ENCODE assay signal across 8 cellular contexts in the genomic region with DNA sequence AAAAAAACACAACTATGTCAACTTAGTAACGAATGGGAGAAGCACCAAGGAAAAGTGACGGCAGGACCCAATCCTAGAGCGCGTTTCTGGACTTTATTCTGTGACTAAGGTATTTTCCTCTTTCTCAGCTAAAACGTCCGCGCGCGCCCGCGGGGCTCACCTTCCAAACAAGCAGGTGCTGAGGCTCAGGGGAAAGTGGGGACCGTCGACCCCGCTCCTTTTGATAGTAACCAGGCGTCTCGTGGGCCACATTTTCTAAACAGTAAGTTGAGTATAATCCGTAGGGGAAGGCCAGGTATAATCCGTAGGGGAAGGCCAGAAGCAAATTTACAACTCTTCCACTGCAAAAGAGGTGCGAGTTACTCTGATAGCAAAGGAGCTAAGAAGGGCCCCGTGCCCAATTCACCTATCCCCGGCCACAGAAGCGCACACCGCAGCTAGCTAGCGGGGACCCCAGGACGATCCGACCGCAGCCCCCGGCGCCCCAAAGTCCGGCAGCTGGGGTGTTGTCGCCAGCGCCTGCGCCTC. TPM values are rescaled to one million over a fixed set of nuclear protein-coding genes. Genes with fewer than 3 reads are reported as not detected.
A peak's percentile ranks its signal among the peaks of the same experiment; 100 is the strongest.
DNase-seq lines count a peak whose midpoint lies in the region; ATAC-seq lines count a peak whose summit lies in the region.

No MANE protein-coding gene starts in this region.

- H3K27ac Mint-ChIP-seq in activated CD4-positive, alpha-beta memory T cell treated with anti-CD3 and anti-CD28 coated beads for 36 hours: peak overlapping the region; percentile 81

- POLR2A ChIA-PET in activated CD4-positive, alpha-beta memory T cell treated with anti-CD3 and anti-CD28 coated beads for 36 hours (lab: Charles Lee): interaction anchor here (0.7 to 1.5 kb wide), 7 partner anchors 13 to 80 kb away, joined by 3 to 10 read pairs (median 3); no protein-coding TSS in a partner anchor

- H3K4me1 Mint-ChIP-seq in activated CD4-positive, alpha-beta memory T cell treated with anti-CD3 and anti-CD28 coated beads for 36 hours (ENCODE audit: low read depth): peaks cover 29% of the 10 kb centered on the region

- DNase-seq in Right ventricle myocardium inferior (ENCODE audit: missing footprints) (peak; percentile 72), left cardiac atrium (no peak), germinal center (ENCODE audit: low spot score) (peak; percentile 36), skeletal muscle cell (ENCODE audit: low read depth) (no peak), NCI-H2107 treated with DMSO at 0.1 percent for 48 hours (lab: John Stamatoyannopoulos, UW; ENCODE audit: unreplicated experiment) (no peak), HuH-7 (ENCODE audit: low spot score) (no peak), CD1c-positive myeloid dendritic cell (ENCODE audit: extremely low spot score) (no peak)
- peak; percentile 41 for DNase-seq in activated CD4-positive, alpha-beta memory T cell treated with anti-CD3 and anti-CD28 coated beads for 36 hours

- peaks cover 19% of the 10 kb centered on the region for H3K27me3 Mint-ChIP-seq in activated CD4-positive, alpha-beta memory T cell treated with anti-CD3 and anti-CD28 coated beads for 36 hours

- ATAC-seq in Right ventricle myocardium inferior (no peak), left cardiac atrium (no peak)

- peaks cover 46% of the 10 kb centered on the region for H3K36me3 Mint-ChIP-seq in activated CD4-positive, alpha-beta memory T cell treated with anti-CD3 and anti-CD28 coated beads for 36 hours

- H3K4me3 Mint-ChIP-seq in activated CD4-positive, alpha-beta memory T cell treated with anti-CD3 and anti-CD28 coated beads for 36 hours: peak overlapping the region; percentile 96

- peak overlapping the region; percentile 78 for H3K4me3 ChIP-seq in skeletal muscle cell (ENCODE audit: low read depth, low read length)

- intact Hi-C loops in Right ventricle myocardium inferior (cut with DNase I) (no loop called here), left cardiac atrium (cut with DNase I) (no loop called here)
- intact Hi-C loops in activated CD4-positive, alpha-beta memory T cell treated with anti-CD3 and anti-CD28 coated beads for 36 hours (cut with micrococcal nuclease): no loop called here

- CTCF ChIA-PET in activated CD4-positive, alpha-beta memory T cell treated with anti-CD3 and anti-CD28 coated beads for 36 hours (lab: Charles Lee): interaction anchor here (0.9 to 1.3 kb wide), 6 partner anchors 18 to 116 kb away, joined by 3 to 5 read pairs (median 4); no protein-coding TSS in a partner anchor

- H3K9me3 Mint-ChIP-seq in activated CD4-positive, alpha-beta memory T cell treated with anti-CD3 and anti-CD28 coated beads for 36 hours: no peaks in the 10 kb centered on the region

RNA-seq across cellular contexts. Expression of gene MKI67, which starts 0.7 kb away (rescaled TPM):
- total RNA-seq in Right ventricle myocardium inferior (2.1 TPM), left cardiac atrium (1 to 10 TPM in 1 of 2 donors, under 1 TPM in 1; 0.50 to 2.7 TPM)
- total RNA-seq in activated CD4-positive, alpha-beta memory T cell treated with anti-CD3 and anti-CD28 coated beads for 36 hours: 100 to 1,000 TPM; 223 to 241 TPM

Comparison
In these comparisons a context has a peak if more than half of its experiments do, and no peak if none do; other contexts are left out.
1. DNase-seq: peak in Right ventricle myocardium inferior (single experiment), activated CD4-positive, alpha-beta memory T cell treated with anti-CD3 and anti-CD28 coated beads for 36 hours (single experiment) and germinal center (single experiment); none in left cardiac atrium (single experiment), skeletal muscle cell (single experiment), NCI-H2107 treated with DMSO at 0.1 percent for 48 hours (single experiment), HuH-7 (single experiment) and CD1c-positive myeloid dendritic cell (single experiment).
2. RNA of gene MKI67, which starts 0.7 kb away (total RNA-seq): 223 to 241 TPM in activated CD4-positive, alpha-beta memory T cell treated with anti-CD3 and anti-CD28 coated beads for 36 hours; 0.50 to 2.7 TPM in left cardiac atrium and 2.1 TPM in Right ventricle myocardium inferior (single experiment); every median in the first group is over 10 times any median in the second.